In the genomic region with DNA sequence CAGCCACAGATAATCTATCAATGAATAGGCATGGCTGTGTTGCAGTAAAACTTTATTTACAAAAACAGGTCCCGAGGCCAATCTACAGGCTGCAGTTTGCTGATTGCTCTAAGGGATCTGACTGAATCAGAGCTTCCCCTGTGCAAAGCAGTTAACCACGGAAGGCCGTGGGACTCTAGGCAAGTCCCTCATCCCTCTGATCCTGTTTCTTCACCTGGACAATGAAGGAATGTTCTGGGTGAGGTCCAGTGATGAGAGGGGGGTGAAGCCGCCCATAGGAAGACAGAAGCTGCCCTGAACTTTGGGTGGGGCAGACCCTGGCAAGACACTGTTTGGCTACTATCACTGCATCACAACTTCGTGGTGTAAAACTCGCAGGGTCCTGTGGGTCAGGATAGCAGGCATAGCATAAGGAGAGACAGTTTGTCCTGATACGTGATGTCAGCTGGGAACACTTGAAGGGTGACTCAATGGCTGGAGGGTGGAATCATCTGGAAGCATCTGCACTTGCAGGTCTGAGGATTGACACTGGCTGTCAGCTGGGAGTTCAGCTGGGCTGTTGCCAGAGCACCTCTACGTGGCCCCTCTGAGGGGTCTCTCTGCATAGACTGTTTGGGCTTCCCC, we compare ENCODE assay signal across 16 cellular contexts. TPM values are rescaled to one million over a fixed set of nuclear protein-coding genes. Genes with fewer than 3 reads are reported as not detected.
DNase-seq lines count a peak whose midpoint lies in the region; ATAC-seq and TF ChIP-seq lines count a peak whose summit lies in the region.
"Had no signal": no experiment of that assay in that cellular context is flagged by ENCODE, and none has a peak within 500 bp of the region (broad histone marks: within the 10 kb centered on the region; RNA-seq: fewer than 3 reads in every experiment).

No MANE protein-coding gene starts in this region.

- no peak for DNase-seq in AG04450 (ENCODE audit: low read depth, low spot score)
- DNase-seq in HFFc6 = peak; percentile 55
- peak; percentile 60 for DNase-seq in mammary epithelial cell
- DNase-seq in mesendoderm = no peak
- DNase-seq in SIG-M5 treated with dmso at 0.1 percent for 504 hours (lab: John Stamatoyannopoulos, UW; ENCODE audit: unreplicated experiment) = no peak
- DNase-seq in hippocampal formation (lab: John Stamatoyannopoulos, UW) = no peak
- DNase-seq in activated naive CD4-positive, alpha-beta T cell treated with anti-CD3 and anti-CD28 coated beads, Interleukin-2, amount 10 ng/mL, durations not matched to agents 7 days and 5 days = no peak
- DNase-seq: activated T-cell treated with anti-CD3 and anti-CD28 coated beads, Interleukin-2, amount 50 U/mL, for 24 hours; heart left ventricle; NCI-H187; NCI-H524; ovary; stimulated activated naive CD4-positive, alpha-beta T cell; upper lobe of left lung had no signal

- H3K79me2 ChIP-seq in mammary epithelial cell (ENCODE audit: insufficient read depth, low read length) = no peaks in the 10 kb centered on the region
- H3K79me2 ChIP-seq in mesendoderm (ENCODE audit: control insufficient read depth, insufficient read depth, low read length) = no peaks in the 10 kb centered on the region

- peak overlapping the region; percentile 36 for H3K4me2 ChIP-seq in mammary epithelial cell (ENCODE audit: insufficient read depth, low read depth, low read length)
- H3K4me2 ChIP-seq in mesendoderm (ENCODE audit: low read length) = no peak overlapping the region

- H4K20me1 ChIP-seq in mammary epithelial cell (ENCODE audit: insufficient read depth, low read length) = no peaks in the 10 kb centered on the region

- H2BK15ac ChIP-seq in mesendoderm (replicated peaks; ENCODE audit: low read depth) = no peak overlapping the region

- no peak overlapping the region for H2AK5ac ChIP-seq in mesendoderm (ENCODE audit: low read length)

- CTCF ChIA-PET in AG04450 (lab: Charles Lee) = interaction anchor here (2.3 kb wide), 1 partner anchor 23 kb away, joined by 9 read pairs; no protein-coding TSS in a partner anchor
- CTCF ChIA-PET in mammary epithelial cell (lab: Charles Lee; ENCODE audit: low non-redundant PET) = interaction anchor here (0.6 kb wide), 1 partner anchor 125 kb away, joined by 3 read pairs; no protein-coding TSS in a partner anchor
- CTCF ChIA-PET in activated naive CD4-positive, alpha-beta T cell treated with anti-CD3 and anti-CD28 coated beads, Interleukin-2, amount 10 ng/mL, durations not matched to agents 7 days and 5 days (lab: Charles Lee) = interaction anchor here (3.0 kb wide), 1 partner anchor 23 kb away, joined by 11 read pairs; no protein-coding TSS in a partner anchor

- peaks cover 9% of the 10 kb centered on the region for H3K36me3 Mint-ChIP-seq in HFFc6 (ENCODE audit: low read depth)
- H3K36me3 Mint-ChIP-seq in activated naive CD4-positive, alpha-beta T cell treated with anti-CD3 and anti-CD28 coated beads, Interleukin-2, amount 10 ng/mL, durations not matched to agents 7 days and 5 days = no peaks in the 10 kb centered on the region

- no peak overlapping the region for H3K56ac ChIP-seq in mesendoderm (ENCODE audit: low read length)

- H3K27me3 Mint-ChIP-seq in HFFc6 (ENCODE audit: insufficient read depth) = peaks cover 1% of the 10 kb centered on the region; the same call in 1 of the 2 replicates
- peaks cover 4% of the 10 kb centered on the region for H3K27me3 Mint-ChIP-seq in activated naive CD4-positive, alpha-beta T cell treated with anti-CD3 and anti-CD28 coated beads, Interleukin-2, amount 10 ng/mL, durations not matched to agents 7 days and 5 days

- intact Hi-C loops in mammary epithelial cell (cut with micrococcal nuclease) = loop anchor here (1.0 kb wide), 1 partner anchor 11 kb away; no protein-coding TSS in a partner anchor

- no peak overlapping the region for H3K18ac ChIP-seq in mesendoderm (ENCODE audit: low read length)

- TF ChIP-seq CTCF in AG04450 (IDR thresholded peaks at IDR 0.05; ENCODE audit: low read depth, low read length) (no peak), HFFc6 (IDR thresholded peaks at IDR 0.05) (no peak), mammary epithelial cell (conservative IDR thresholded peaks at IDR 0.05 in 1 of 2, IDR thresholded peaks at IDR 0.05 in 1 of 2; ENCODE audit: extremely low read depth in 1 of 2, insufficient read depth in 1 of 2, low read depth in 1 of 2, low read length in 2 of 2) (no peak)

- H3K36me3 ChIP-seq in mammary epithelial cell (ENCODE audit: insufficient read depth, low read length) = no peaks in the 10 kb centered on the region
- no peaks in the 10 kb centered on the region for H3K36me3 ChIP-seq in mesendoderm (ENCODE audit: control insufficient read depth, insufficient read depth, low read length)
- H3K36me3 ChIP-seq: heart left ventricle, ovary, upper lobe of left lung had no signal

- no peak overlapping the region for H4K8ac ChIP-seq in mesendoderm (ENCODE audit: low read depth, low read length)

- no peak overlapping the region for H3K4ac ChIP-seq in mesendoderm (ENCODE audit: low read depth, low read length)

- peak overlapping the region; percentile 70 for H3K27ac Mint-ChIP-seq in HFFc6
- H3K27ac Mint-ChIP-seq in activated naive CD4-positive, alpha-beta T cell treated with anti-CD3 and anti-CD28 coated beads, Interleukin-2, amount 10 ng/mL, durations not matched to agents 7 days and 5 days = no peak overlapping the region
- H3K27ac Mint-ChIP-seq: activated T-cell treated with anti-CD3 and anti-CD28 coated beads, Interleukin-2, amount 50 U/mL, for 24 hours had no signal

- H3K79me1 ChIP-seq in mesendoderm (ENCODE audit: low read length) = no peaks in the 10 kb centered on the region

- no peak overlapping the region for H2BK5ac ChIP-seq in mesendoderm (ENCODE audit: low read length)

- H3K27ac ChIP-seq in AG04450 (ENCODE audit: low read depth, low read length) = peak overlapping the region; percentile 11
- H3K27ac ChIP-seq in mammary epithelial cell (ENCODE audit: insufficient read depth, low read depth, low read length) = peak overlapping the region; percentile 40
- H3K27ac ChIP-seq in mesendoderm (ENCODE audit: low read depth, low read length) = no peak overlapping the region
- H3K27ac ChIP-seq: ovary, SK-N-MC had no signal

- dilution Hi-C loops in mammary epithelial cell (cut with HindIII; ENCODE audit: low sequenced_read_pairs) = no loop called here

- H3K4me3 Mint-ChIP-seq in HFFc6 = no peak overlapping the region
- H3K4me3 Mint-ChIP-seq in activated naive CD4-positive, alpha-beta T cell treated with anti-CD3 and anti-CD28 coated beads, Interleukin-2, amount 10 ng/mL, durations not matched to agents 7 days and 5 days = no peak overlapping the region
- H3K4me3 Mint-ChIP-seq: activated T-cell treated with anti-CD3 and anti-CD28 coated beads, Interleukin-2, amount 50 U/mL, for 24 hours had no signal

- H3K9ac ChIP-seq in mammary epithelial cell (ENCODE audit: insufficient read depth, low read length) = no peak overlapping the region
- no peak overlapping the region for H3K9ac ChIP-seq in mesendoderm (ENCODE audit: low read length)

- H3K27me3 ChIP-seq in AG04450 (ENCODE audit: control insufficient read depth, insufficient read depth, low read length) (peaks cover under 1% of the 10 kb centered on the region), mammary epithelial cell (ENCODE audit: insufficient read depth, low read length) (no peaks in the 10 kb centered on the region), mesendoderm (ENCODE audit: insufficient read depth, low read length, poor library complexity) (no peaks in the 10 kb centered on the region)
- H3K27me3 ChIP-seq: heart left ventricle, ovary, upper lobe of left lung had no signal

- BruUV-seq in mammary epithelial cell (replicated peaks; lab: Mats Ljungman, UMichigan) = no TSS peak

- in situ Hi-C loops in mammary epithelial cell (cut with MboI; ENCODE audit: low sequenced_read_pairs in 2 of 2) = no loop called here

- WGBS in mammary epithelial cell (ENCODE audit: low coverage, missing lambda C conversion rate) = 17% methylated on average over 8 of the region's 8 CpGs
- no CpG with 5 or more reads among the region's 8 CpGs for WGBS in mesendoderm (ENCODE audit: extremely low coverage, insufficient coverage, low lambda C conversion rate)

- POLR2A ChIA-PET in AG04450 (lab: Yijun Ruan, JAX) = interaction anchor here (1.0 kb wide), 1 partner anchor 19 kb away, joined by 4 read pairs; no protein-coding TSS in a partner anchor

- peaks cover 54% of the 10 kb centered on the region for H3K4me1 Mint-ChIP-seq in HFFc6 (ENCODE audit: low read depth)
- H3K4me1 Mint-ChIP-seq in activated naive CD4-positive, alpha-beta T cell treated with anti-CD3 and anti-CD28 coated beads, Interleukin-2, amount 10 ng/mL, durations not matched to agents 7 days and 5 days = no peaks in the 10 kb centered on the region

- no peak for ATAC-seq in HG03439 (IDR thresholded peaks at IDR 0.05; ENCODE audit: unreplicated experiment)
- ATAC-seq: heart left ventricle had no signal

- peaks cover 6% of the 10 kb centered on the region for H3K9me3 Mint-ChIP-seq in HFFc6
- peaks cover 2% of the 10 kb centered on the region for H3K9me3 Mint-ChIP-seq in activated naive CD4-positive, alpha-beta T cell treated with anti-CD3 and anti-CD28 coated beads, Interleukin-2, amount 10 ng/mL, durations not matched to agents 7 days and 5 days

- H3K4me1 ChIP-seq in mammary epithelial cell (ENCODE audit: insufficient read depth, low read length) = peaks cover 54% of the 10 kb centered on the region
- no peaks in the 10 kb centered on the region for H3K4me1 ChIP-seq in mesendoderm (ENCODE audit: control insufficient read depth, low read depth, low read length)

- no peak overlapping the region for H3K4me3 ChIP-seq in AG04450 (ENCODE audit: low read depth, low read length)
- no peak overlapping the region for H3K4me3 ChIP-seq in mammary epithelial cell (replicated peaks in 1 of 3; ENCODE audit: insufficient read depth in 1 of 3, low read depth in 2 of 3, low read length in 3 of 3)
- no peak overlapping the region for H3K4me3 ChIP-seq in mesendoderm (ENCODE audit: low read length)
- H3K4me3 ChIP-seq: heart left ventricle, ovary, SK-N-MC, upper lobe of left lung had no signal

- H2BK120ac ChIP-seq in mesendoderm (ENCODE audit: low read depth, low read length) = no peak overlapping the region

- peak overlapping the region; percentile 39 for H3K23ac ChIP-seq in mesendoderm (ENCODE audit: low read length)

- peak overlapping the region; percentile 61 for H2AFZ ChIP-seq in mammary epithelial cell (ENCODE audit: low read depth, low read length)

- H4K5ac ChIP-seq in mesendoderm (ENCODE audit: low read length) = no peak overlapping the region

- H3K9me3 ChIP-seq in AG04450 (ENCODE audit: control insufficient read depth, insufficient read depth, low read length) (no peaks in the 10 kb centered on the region; the same call in 1 of the 2 replicates), mammary epithelial cell (replicated peaks; ENCODE audit: insufficient read depth, low read length) (no peaks in the 10 kb centered on the region)
- H3K9me3 ChIP-seq: heart left ventricle, ovary, upper lobe of left lung had no signal

RNA-seq across cellular contexts. Expression of gene TGM2, which starts 33.3 kb away (rescaled TPM):
- polyA plus RNA-seq in AG04450 (2011; rRNA removed) (326 and 398 TPM in 2 replicates), mammary epithelial cell (98.1 TPM)
- 277 and 363 TPM in 2 replicates for polyA minus RNA-seq in AG04450 (2011; rRNA and poly(A)+ RNA removed)
- total RNA-seq in HFFc6 (2021; fragmentation: NEBNext Ultra II Directional; extraction: Animal tissue kit (Norgen Biotek cat#: 25700)) = 100 to 1,000 TPM in 5 of 6 experiments, 10 to 100 TPM in 1; 99.6 to 430 (median 111) TPM
- total RNA-seq in mammary epithelial cell = 100 to 1,000 TPM in 1 of 2 donors, 10 to 100 TPM in 1; 53.4 to 252 TPM
- polyA minus RNA-seq in mammary epithelial cell = 98.9 TPM
- polyA plus RNA-seq in mesendoderm (2013, experiment 1 of 2) = 0.56 TPM
- 0.56 TPM for polyA plus RNA-seq in mesendoderm (2013, experiment 2 of 2)

Comparison
In these comparisons a context has a peak if more than half of its experiments do, and no peak if none do; other contexts are left out.
1. DNase-seq: peak in HFFc6 (single experiment) and mammary epithelial cell (single experiment); none in AG04450 (single experiment), mesendoderm (single experiment), SIG-M5 treated with dmso at 0.1 percent for 504 hours (single experiment), hippocampal formation (0 of 2) and activated naive CD4-positive, alpha-beta T cell treated with anti-CD3 and anti-CD28 coated beads, Interleukin-2, amount 10 ng/mL, durations not matched to agents 7 days and 5 days (single experiment).